1 cellular context compared by ENCODE assay signal in the genomic region with DNA sequence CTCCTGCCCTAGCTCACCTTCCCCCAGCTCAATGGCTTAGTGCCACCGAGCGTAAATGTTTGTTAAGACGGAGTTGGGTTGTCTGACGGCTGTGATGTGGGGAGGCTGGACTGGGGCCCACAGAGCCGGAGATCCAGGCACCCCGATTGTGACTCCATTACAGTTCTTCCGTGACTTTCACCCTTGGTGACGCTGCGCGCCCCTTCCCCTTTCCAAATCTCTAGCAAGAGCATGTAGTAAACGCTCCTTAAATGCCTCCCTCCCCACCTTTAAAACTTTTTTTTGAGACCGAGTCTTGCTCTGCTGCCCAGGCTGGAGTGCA.
TF ChIP-seq lines count a peak whose summit lies in the region.

No MANE protein-coding gene starts in this region.

TF ChIP-seq in HCT116, 20 proteins besides CTCF, POLR2A, EP300 and RAD21 (continued from another document):
- TF ChIP-seq, protein P1, sequence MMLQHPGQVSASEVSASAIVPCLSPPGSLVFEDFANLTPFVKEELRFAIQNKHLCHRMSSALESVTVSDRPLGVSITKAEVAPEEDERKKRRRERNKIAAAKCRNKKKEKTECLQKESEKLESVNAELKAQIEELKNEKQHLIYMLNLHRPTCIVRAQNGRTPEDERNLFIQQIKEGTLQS (IDR thresholded peaks at IDR 0.05), result no peak
- TF ChIP-seq CEBPB (IDR thresholded peaks at IDR 0.05; ENCODE audit: low read depth), result no peak
- no peak for TF ChIP-seq ELF1 (IDR thresholded peaks at IDR 0.05; ENCODE audit: borderline replicate concordance, low read depth)
- TF ChIP-seq EGR1 (IDR thresholded peaks at IDR 0.05; ENCODE audit: low read depth), result no peak
- TF ChIP-seq SP1 (IDR thresholded peaks at IDR 0.05; ENCODE audit: low read depth), result no peak
- TF ChIP-seq SIN3A (IDR thresholded peaks at IDR 0.05; ENCODE audit: low read depth), result no peak
- no peak for TF ChIP-seq FOSL1 (IDR thresholded peaks at IDR 0.05; ENCODE audit: low read depth)
- TF ChIP-seq, protein P2, sequence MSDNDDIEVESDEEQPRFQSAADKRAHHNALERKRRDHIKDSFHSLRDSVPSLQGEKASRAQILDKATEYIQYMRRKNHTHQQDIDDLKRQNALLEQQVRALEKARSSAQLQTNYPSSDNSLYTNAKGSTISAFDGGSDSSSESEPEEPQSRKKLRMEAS (IDR thresholded peaks at IDR 0.05), result no peak
- TF ChIP-seq CBX3 (IDR thresholded peaks at IDR 0.05; ENCODE audit: low read depth), result no peak
- no peak for TF ChIP-seq EZH2phosphoT487 (IDR thresholded peaks at IDR 0.05; ENCODE audit: borderline replicate concordance)
- TF ChIP-seq, protein P3, sequence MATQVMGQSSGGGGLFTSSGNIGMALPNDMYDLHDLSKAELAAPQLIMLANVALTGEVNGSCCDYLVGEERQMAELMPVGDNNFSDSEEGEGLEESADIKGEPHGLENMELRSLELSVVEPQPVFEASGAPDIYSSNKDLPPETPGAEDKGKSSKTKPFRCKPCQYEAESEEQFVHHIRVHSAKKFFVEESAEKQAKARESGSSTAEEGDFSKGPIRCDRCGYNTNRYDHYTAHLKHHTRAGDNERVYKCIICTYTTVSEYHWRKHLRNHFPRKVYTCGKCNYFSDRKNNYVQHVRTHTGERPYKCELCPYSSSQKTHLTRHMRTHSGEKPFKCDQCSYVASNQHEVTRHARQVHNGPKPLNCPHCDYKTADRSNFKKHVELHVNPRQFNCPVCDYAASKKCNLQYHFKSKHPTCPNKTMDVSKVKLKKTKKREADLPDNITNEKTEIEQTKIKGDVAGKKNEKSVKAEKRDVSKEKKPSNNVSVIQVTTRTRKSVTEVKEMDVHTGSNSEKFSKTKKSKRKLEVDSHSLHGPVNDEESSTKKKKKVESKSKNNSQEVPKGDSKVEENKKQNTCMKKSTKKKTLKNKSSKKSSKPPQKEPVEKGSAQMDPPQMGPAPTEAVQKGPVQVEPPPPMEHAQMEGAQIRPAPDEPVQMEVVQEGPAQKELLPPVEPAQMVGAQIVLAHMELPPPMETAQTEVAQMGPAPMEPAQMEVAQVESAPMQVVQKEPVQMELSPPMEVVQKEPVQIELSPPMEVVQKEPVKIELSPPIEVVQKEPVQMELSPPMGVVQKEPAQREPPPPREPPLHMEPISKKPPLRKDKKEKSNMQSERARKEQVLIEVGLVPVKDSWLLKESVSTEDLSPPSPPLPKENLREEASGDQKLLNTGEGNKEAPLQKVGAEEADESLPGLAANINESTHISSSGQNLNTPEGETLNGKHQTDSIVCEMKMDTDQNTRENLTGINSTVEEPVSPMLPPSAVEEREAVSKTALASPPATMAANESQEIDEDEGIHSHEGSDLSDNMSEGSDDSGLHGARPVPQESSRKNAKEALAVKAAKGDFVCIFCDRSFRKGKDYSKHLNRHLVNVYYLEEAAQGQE (IDR thresholded peaks at IDR 0.05; ENCODE audit: low read depth), result no peak
- no peak for TF ChIP-seq ZFX (IDR thresholded peaks at IDR 0.05)
- no peak for TF ChIP-seq ZNF274 (IDR thresholded peaks at IDR 0.05; ENCODE audit: low read depth, low read length)
- TF ChIP-seq POLR2AphosphoS5 (IDR thresholded peaks at IDR 0.05; ENCODE audit: low read depth, low read length), result no peak
- no peak for TF ChIP-seq JUND (IDR thresholded peaks at IDR 0.05)
- no peak for TF ChIP-seq EZH2 (IDR thresholded peaks at IDR 0.05)
